15 cellular contexts compared by ENCODE assay signal in genomic region chr9:3868012-3868411, GRCh38.
DNase-seq lines count a peak whose midpoint lies in the region; ATAC-seq, FAIRE-seq and TF ChIP-seq lines count a peak whose summit lies in the region.
"Had no signal": no experiment of that assay in that cellular context is flagged by ENCODE, and none has a peak within 500 bp of the region (broad histone marks: within the 10 kb centered on the region; RNA-seq: fewer than 3 reads in every experiment).

No MANE protein-coding gene starts in this region.

- no peak overlapping the region for H3K9ac ChIP-seq in astrocyte (ENCODE audit: low read length)

- no peak for TF ChIP-seq EP300 in stomach (IDR thresholded peaks at IDR 0.05)

- DNase-seq in astrocyte (ENCODE audit: low read depth), result peak; percentile 52
- DNase-seq in 8988T, result no peak
- DNase-seq in NCI-H82 treated with DMSO at 0.1 percent for 48 hours (lab: John Stamatoyannopoulos, UW; ENCODE audit: unreplicated experiment), result no peak
- no peak for DNase-seq in stomach
- DNase-seq: left lung; NCI-H69; stimulated activated naive B cell treated with anti-CD40 and anti-IgM and Interleukin-4, amounts not matched to agents 10 μg/mL and 1 μg/mL and 100 μg/mL, for 72 hours had no signal

- peaks cover 47% of the 10 kb centered on the region for H3K4me1 Mint-ChIP-seq in astrocyte (ENCODE audit: low read depth, unreplicated experiment)
- H3K4me1 Mint-ChIP-seq: activated naive CD4-positive, alpha-beta T cell treated with anti-CD3 and anti-CD28 coated beads, Interleukin-2, amount 50 U/mL, for 24 hours; stimulated activated naive B cell treated with anti-CD40 and anti-IgM and Interleukin-4, amounts not matched to agents 10 μg/mL and 1 μg/mL and 100 μg/mL, for 72 hours had no signal

- no peaks in the 10 kb centered on the region for H3K36me3 ChIP-seq in astrocyte (ENCODE audit: insufficient read depth, low read length)
- no peaks in the 10 kb centered on the region for H3K36me3 ChIP-seq in stomach
- H3K36me3 ChIP-seq: left lung had no signal

- H3K27me3 Mint-ChIP-seq in astrocyte (ENCODE audit: low read depth, unreplicated experiment), result no peaks in the 10 kb centered on the region

- no peak overlapping the region for H3K27ac ChIP-seq in astrocyte (ENCODE audit: low read depth, low read length)
- H3K27ac ChIP-seq in stomach, result no peak overlapping the region
- H3K27ac ChIP-seq: coronary artery, left lung, SK-N-MC had no signal

- H3K4me3 ChIP-seq in astrocyte (ENCODE audit: insufficient read depth, low read depth, low read length), result no peak overlapping the region
- H3K4me3 ChIP-seq in stomach, result no peak overlapping the region
- H3K4me3 ChIP-seq: coronary artery, left lung, SK-N-MC had no signal

- H3K4me2 ChIP-seq in astrocyte (ENCODE audit: low read length), result no peak overlapping the region

- peaks cover 25% of the 10 kb centered on the region for H3K4me1 ChIP-seq in astrocyte (ENCODE audit: insufficient read depth, low read length)
- no peaks in the 10 kb centered on the region for H3K4me1 ChIP-seq in stomach
- H3K4me1 ChIP-seq: left lung had no signal

- H3K36me3 Mint-ChIP-seq in astrocyte (ENCODE audit: low read depth, unreplicated experiment), result peaks cover 32% of the 10 kb centered on the region
- H3K36me3 Mint-ChIP-seq: activated naive CD4-positive, alpha-beta T cell treated with anti-CD3 and anti-CD28 coated beads, Interleukin-2, amount 50 U/mL, for 24 hours; stimulated activated naive B cell treated with anti-CD40 and anti-IgM and Interleukin-4, amounts not matched to agents 10 μg/mL and 1 μg/mL and 100 μg/mL, for 72 hours had no signal

- no peak for TF ChIP-seq POLR2A in stomach (IDR thresholded peaks at IDR 0.05)

- H2AFZ ChIP-seq in astrocyte (ENCODE audit: low read depth, low read length), result no peak overlapping the region

- WGBS in stomach, 5 donors, result 58 to 72% (median 62%) methylated on average over 3 of the region's 3 CpGs

- no peaks in the 10 kb centered on the region for H3K79me2 ChIP-seq in astrocyte (ENCODE audit: insufficient read depth, low read length)

- H3K4me3 Mint-ChIP-seq in astrocyte (ENCODE audit: unreplicated experiment), result no peak overlapping the region
- H3K4me3 Mint-ChIP-seq: activated naive CD4-positive, alpha-beta T cell treated with anti-CD3 and anti-CD28 coated beads, Interleukin-2, amount 50 U/mL, for 24 hours; neural crest cell; stimulated activated naive B cell treated with anti-CD40 and anti-IgM and Interleukin-4, amounts not matched to agents 10 μg/mL and 1 μg/mL and 100 μg/mL, for 72 hours had no signal

- no peak overlapping the region for H3K27ac Mint-ChIP-seq in astrocyte (ENCODE audit: unreplicated experiment)
- H3K27ac Mint-ChIP-seq: activated naive CD4-positive, alpha-beta T cell treated with anti-CD3 and anti-CD28 coated beads, Interleukin-2, amount 50 U/mL, for 24 hours; stimulated activated naive B cell treated with anti-CD40 and anti-IgM and Interleukin-4, amounts not matched to agents 10 μg/mL and 1 μg/mL and 100 μg/mL, for 72 hours had no signal

- no peak for TF ChIP-seq CTCF in astrocyte (IDR thresholded peaks at IDR 0.05; ENCODE audit: insufficient read depth, low read depth, low read length)
- TF ChIP-seq CTCF in stomach (IDR thresholded peaks at IDR 0.05), result no peak

- H3K9me3 ChIP-seq in astrocyte (ENCODE audit: insufficient read depth, low read depth, low read length) (no peaks in the 10 kb centered on the region), stomach (no peaks in the 10 kb centered on the region)

- peak; percentile 47 for FAIRE-seq in astrocyte (lab: Jason Lieb, UNC)

- H4K20me1 ChIP-seq in astrocyte (ENCODE audit: insufficient read depth, low read length), result no peaks in the 10 kb centered on the region

- ATAC-seq in GM18511 (IDR thresholded peaks at IDR 0.05; ENCODE audit: unreplicated experiment) (peak; percentile 63), GM19351 (IDR thresholded peaks at IDR 0.05; ENCODE audit: unreplicated experiment) (peak; percentile 81), HG02885 (IDR thresholded peaks at IDR 0.05; ENCODE audit: poor library complexity, unreplicated experiment) (peak; percentile 94), esophagus mucosa (no peak)
- ATAC-seq: left lung; stimulated activated naive B cell treated with anti-CD40 and anti-IgM and Interleukin-4, amounts not matched to agents 10 μg/mL and 1 μg/mL and 100 μg/mL, for 72 hours had no signal

- H3K9me3 Mint-ChIP-seq in astrocyte (ENCODE audit: unreplicated experiment), result peaks cover 7% of the 10 kb centered on the region

- intact Hi-C loops in stomach (cut with DNase I; ENCODE audit: low total_unique reads), result no loop called here

- H3K27me3 ChIP-seq in astrocyte (ENCODE audit: insufficient read depth, low read length), result no peaks in the 10 kb centered on the region
- H3K27me3 ChIP-seq in stomach, result no peaks in the 10 kb centered on the region
- H3K27me3 ChIP-seq: left lung had no signal
